Comparison of ENCODE assay signal across 16 cellular contexts in the genomic region with DNA sequence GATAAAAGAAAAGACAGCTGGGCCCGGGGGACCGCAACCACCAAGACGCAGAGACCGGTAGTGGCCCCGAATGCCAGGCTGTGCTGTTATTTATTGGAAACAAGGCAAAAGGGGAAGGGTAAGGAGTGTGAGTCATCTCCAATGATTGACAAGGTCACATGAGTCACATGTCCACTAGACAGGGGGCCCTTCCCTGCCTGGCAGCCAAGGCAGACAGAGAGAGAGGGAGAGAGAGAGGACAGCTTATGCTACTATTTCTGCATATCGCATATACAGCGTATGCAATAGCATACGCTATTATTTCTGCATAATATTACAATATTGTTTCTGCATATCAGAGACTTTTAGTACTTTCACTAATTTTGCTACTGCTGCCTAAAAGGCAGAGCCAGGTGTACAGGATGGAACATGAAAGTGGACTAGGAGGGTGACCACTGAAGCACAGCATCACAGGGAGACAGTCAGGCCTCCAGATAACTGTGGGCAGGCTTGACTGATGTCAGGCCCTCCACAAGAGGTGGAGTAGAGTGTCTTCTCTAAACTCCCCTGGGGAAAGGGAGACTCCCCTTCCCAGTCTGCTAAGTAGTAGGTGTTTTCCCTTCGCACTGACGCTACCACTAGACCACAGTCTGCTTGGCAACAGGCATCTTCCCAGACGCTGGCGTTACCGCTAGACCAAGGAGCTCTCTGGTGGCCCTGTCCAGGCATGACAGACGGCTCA. TPM values are rescaled to one million over a fixed set of nuclear protein-coding genes. Genes with fewer than 3 reads are reported as not detected.
A peak's percentile ranks its signal among the peaks of the same experiment; 100 is the strongest.
DNase-seq lines count a peak whose midpoint lies in the region; ATAC-seq and TF ChIP-seq lines count a peak whose summit lies in the region.
"Had no signal": no experiment of that assay in that cellular context is flagged by ENCODE, and none has a peak within 500 bp of the region (broad histone marks: within the 10 kb centered on the region; RNA-seq: fewer than 3 reads in every experiment).

No MANE protein-coding gene starts in this region.

- H3K27me3 Mint-ChIP-seq in natural killer cell (ENCODE audit: low read depth in 2 of 2), result no peaks in the 10 kb centered on the region
- H3K27me3 Mint-ChIP-seq: dendritic cell treated with granulocyte-macrophage colony-stimulating factor and Interleukin-4, amounts not matched to agents 40 ng/mL and 50 ng/mL, for 4 days had no signal

- no peaks in the 10 kb centered on the region for H3K9me3 Mint-ChIP-seq in natural killer cell

- peaks cover 14% of the 10 kb centered on the region for H3K36me3 Mint-ChIP-seq in natural killer cell

- H3K27ac ChIP-seq in SK-N-SH (ENCODE audit: low read depth in 2 of 2, low read length in 1 of 2) (no peak overlapping the region), hepatocyte (no peak overlapping the region)
- H3K27ac ChIP-seq: upper lobe of right lung had no signal

- H3K27me3 ChIP-seq in SK-N-SH (ENCODE audit: insufficient read depth), result no peaks in the 10 kb centered on the region
- no peaks in the 10 kb centered on the region for H3K27me3 ChIP-seq in hepatocyte
- H3K27me3 ChIP-seq: upper lobe of right lung had no signal

- H3K79me2 ChIP-seq in SK-N-SH (ENCODE audit: insufficient read depth) (no peaks in the 10 kb centered on the region), hepatocyte (no peaks in the 10 kb centered on the region)

- no peak for TF ChIP-seq CTCF in SK-N-SH (IDR thresholded peaks at IDR 0.05)
- no peak for TF ChIP-seq CTCF in natural killer cell (IDR thresholded peaks at IDR 0.05)
- no peak for TF ChIP-seq CTCF in hepatocyte (IDR thresholded peaks at IDR 0.05; ENCODE audit: poor library complexity)

- no peak for ATAC-seq in SK-N-SH treated with all-trans-retinoic acid at 6 μM for 48 hours
- peak; percentile 28 for ATAC-seq in GM19395 (IDR thresholded peaks at IDR 0.05; ENCODE audit: unreplicated experiment)
- ATAC-seq in natural killer cell, result no peak
- ATAC-seq: upper lobe of right lung had no signal

- H3K9me2 ChIP-seq in SK-N-SH (no peaks in the 10 kb centered on the region), hepatocyte (replicated peaks; ENCODE audit: insufficient read depth) (no peaks in the 10 kb centered on the region)

- H3K4me1 Mint-ChIP-seq in natural killer cell, result peaks cover 37 to 45% of the 10 kb centered on the region in 2 donors
- H3K4me1 Mint-ChIP-seq: nephron had no signal

- H3F3A ChIP-seq in SK-N-SH (replicated peaks; ENCODE audit: insufficient read depth), result peaks cover 3% of the 10 kb centered on the region

- H2AFZ ChIP-seq in SK-N-SH (ENCODE audit: low read depth) (no peak overlapping the region), hepatocyte (no peak overlapping the region)

- H3K4me1 ChIP-seq in SK-N-SH (ENCODE audit: control insufficient read depth in 1 of 2, insufficient read depth in 2 of 2, low read depth in 1 of 2, low read length in 1 of 2), result peaks cover 0 to 10% of the 10 kb centered on the region in 2 experiments; a peak in 2 of 4 replicates
- H3K4me1 ChIP-seq in hepatocyte (ENCODE audit: insufficient read depth), result no peaks in the 10 kb centered on the region

- H4K20me1 ChIP-seq in SK-N-SH (ENCODE audit: insufficient read depth) (no peaks in the 10 kb centered on the region), hepatocyte (ENCODE audit: insufficient read depth, poor library complexity, severe bottlenecking) (no peaks in the 10 kb centered on the region)

- peak overlapping the region; percentile 11 to 69 for H3K27ac Mint-ChIP-seq in natural killer cell
- H3K27ac Mint-ChIP-seq: dendritic cell treated with granulocyte-macrophage colony-stimulating factor and Interleukin-4, amounts not matched to agents 40 ng/mL and 50 ng/mL, for 4 days; nephron had no signal

- CTCF ChIA-PET in SK-N-SH (lab: Yijun Ruan, JAX), result interaction anchor here (0.7 to 0.9 kb wide), 2 partner anchors 8 to 144 kb away, joined by 3 to 4 read pairs; no protein-coding TSS in a partner anchor

- intact Hi-C loops in natural killer cell (cut with micrococcal nuclease), result no loop called here

- H3K36me3 ChIP-seq in SK-N-SH (replicated peaks in 1 of 2; ENCODE audit: control insufficient read depth in 1 of 2, insufficient read depth in 2 of 2, low read length in 1 of 2) (peaks cover 3 to 14% of the 10 kb centered on the region in 2 experiments), hepatocyte (replicated peaks; ENCODE audit: insufficient read depth, low read depth) (peaks cover 3% of the 10 kb centered on the region)
- H3K36me3 ChIP-seq: upper lobe of right lung had no signal

- no peak for TF ChIP-seq EP300 in SK-N-SH (IDR thresholded peaks at IDR 0.05; ENCODE audit: borderline replicate concordance in 1 of 2, low read depth in 1 of 2, low read length in 1 of 2)

- H3K9me3 ChIP-seq in SK-N-SH, result peaks cover 8% of the 10 kb centered on the region; the same call in 1 of the 2 replicates
- no peaks in the 10 kb centered on the region for H3K9me3 ChIP-seq in hepatocyte (ENCODE audit: low read depth)
- H3K9me3 ChIP-seq: upper lobe of right lung had no signal

- H3K4me3 Mint-ChIP-seq in natural killer cell, result no peak overlapping the region
- H3K4me3 Mint-ChIP-seq: dendritic cell treated with granulocyte-macrophage colony-stimulating factor and Interleukin-4, amounts not matched to agents 40 ng/mL and 50 ng/mL, for 4 days; nephron had no signal

- H3K9ac ChIP-seq in SK-N-SH, result no peak overlapping the region

- WGBS in SK-N-SH (ENCODE audit: low lambda C conversion rate), result 96% methylated on average over 14 of the region's 14 CpGs
- 97% methylated on average over 14 of the region's 14 CpGs for WGBS in hepatocyte (ENCODE audit: low lambda C conversion rate, missing lambda C conversion rate)

- H3K4me3 ChIP-seq in SK-N-SH (ENCODE audit: low read depth in 2 of 2, low read length in 1 of 2) (no peak overlapping the region), hepatocyte (no peak overlapping the region)
- H3K4me3 ChIP-seq: upper lobe of right lung had no signal

- POLR2A ChIA-PET in SK-N-SH (lab: Yijun Ruan, JAX), result no interaction called here

- no peak for TF ChIP-seq RAD21 in SK-N-SH (IDR thresholded peaks at IDR 0.05; ENCODE audit: low read length)

- H3K4me2 ChIP-seq in SK-N-SH, result no peak overlapping the region
- no peak overlapping the region for H3K4me2 ChIP-seq in hepatocyte

- no peak for DNase-seq in SK-N-SH
- DNase-seq in RKO (ENCODE audit: low spot score), result peak; percentile 15
- DNase-seq in natural killer cell, result no peak
- no peak for DNase-seq in T-helper 9 cell
- DNase-seq in SIG-M5 (lab: John Stamatoyannopoulos, UW), result no peak
- no peak for DNase-seq in hepatocyte (ENCODE audit: low spot score)
- DNase-seq: activated effector memory CD4-positive, alpha-beta T cell treated with anti-CD3 and anti-CD28 coated beads, Interleukin-2, amount 50 U/mL, for 16 hours; H7; hypothalamus; NCI-H2171 treated with DMSO at 0.1 percent for 48 hours; stimulated activated CD4-positive, alpha-beta T cell treated with anti-CD3 and anti-CD28 coated beads, Interleukin-4, amount 100 ng/mL, for 1 hour; upper lobe of right lung had no signal

TF ChIP-seq in SK-N-SH, 30 proteins besides CTCF, POLR2A, EP300 and RAD21:
- TF ChIP-seq SMC3 (IDR thresholded peaks at IDR 0.05; ENCODE audit: low read depth, low read length) (no peak), TEAD4 (IDR thresholded peaks at IDR 0.05; ENCODE audit: borderline replicate concordance, insufficient read depth) (no peak), GABPA (IDR thresholded peaks at IDR 0.05; ENCODE audit: low read depth) (no peak), GATA2 (CRISPR knock-in tag; IDR thresholded peaks at IDR 0.05) (no peak), YY1 (IDR thresholded peaks at IDR 0.05; ENCODE audit: low read depth) (no peak)
- TF ChIP-seq, protein P1, sequence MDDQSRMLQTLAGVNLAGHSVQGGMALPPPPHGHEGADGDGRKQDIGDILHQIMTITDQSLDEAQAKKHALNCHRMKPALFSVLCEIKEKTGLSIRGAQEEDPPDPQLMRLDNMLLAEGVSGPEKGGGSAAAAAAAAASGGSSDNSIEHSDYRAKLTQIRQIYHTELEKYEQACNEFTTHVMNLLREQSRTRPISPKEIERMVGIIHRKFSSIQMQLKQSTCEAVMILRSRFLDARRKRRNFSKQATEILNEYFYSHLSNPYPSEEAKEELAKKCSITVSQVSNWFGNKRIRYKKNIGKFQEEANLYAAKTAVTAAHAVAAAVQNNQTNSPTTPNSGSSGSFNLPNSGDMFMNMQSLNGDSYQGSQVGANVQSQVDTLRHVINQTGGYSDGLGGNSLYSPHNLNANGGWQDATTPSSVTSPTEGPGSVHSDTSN (IDR thresholded peaks at IDR 0.05), result 0 out of 2 replicates have a peak, but pooled peaks have one; percentile 9

TF ChIP-seq in SK-N-SH treated with all-trans-retinoic acid at 6 μM for 48 hours, 23 proteins besides CTCF, POLR2A, EP300 and RAD21:
- TF ChIP-seq TCF4 (CRISPR knock-in tag; IDR thresholded peaks at IDR 0.05; ENCODE audit: borderline replicate concordance) (no peak), SNAI2 (CRISPR knock-in tag; IDR thresholded peaks at IDR 0.05) (no peak), CSDC2 (CRISPR knock-in tag; IDR thresholded peaks at IDR 0.05) (no peak), ZC3H10 (CRISPR knock-in tag; IDR thresholded peaks at IDR 0.05) (no peak), GLIS3 (CRISPR knock-in tag; IDR thresholded peaks at IDR 0.05) (no peak), BACH2 (CRISPR knock-in tag; IDR thresholded peaks at IDR 0.05; ENCODE audit: borderline replicate concordance) (no peak)
- TF ChIP-seq, protein P2, sequence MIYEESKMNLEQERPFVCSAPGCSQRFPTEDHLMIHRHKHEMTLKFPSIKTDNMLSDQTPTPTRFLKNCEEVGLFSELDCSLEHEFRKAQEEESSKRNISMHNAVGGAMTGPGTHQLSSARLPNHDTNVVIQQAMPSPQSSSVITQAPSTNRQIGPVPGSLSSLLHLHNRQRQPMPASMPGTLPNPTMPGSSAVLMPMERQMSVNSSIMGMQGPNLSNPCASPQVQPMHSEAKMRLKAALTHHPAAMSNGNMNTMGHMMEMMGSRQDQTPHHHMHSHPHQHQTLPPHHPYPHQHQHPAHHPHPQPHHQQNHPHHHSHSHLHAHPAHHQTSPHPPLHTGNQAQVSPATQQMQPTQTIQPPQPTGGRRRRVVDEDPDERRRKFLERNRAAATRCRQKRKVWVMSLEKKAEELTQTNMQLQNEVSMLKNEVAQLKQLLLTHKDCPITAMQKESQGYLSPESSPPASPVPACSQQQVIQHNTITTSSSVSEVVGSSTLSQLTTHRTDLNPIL (CRISPR knock-in tag; IDR thresholded peaks at IDR 0.05; ENCODE audit: low read depth), result no peak

RNA-seq across cellular contexts. Expression of a gene that starts 50.3 kb away (rescaled TPM):
- polyA plus RNA-seq in SK-N-SH (2012; rRNA removed) (1.7 and 2.1 TPM in 2 replicates), hepatocyte (4.4 and 5.8 TPM in 2 replicates)
- polyA plus RNA-seq in SK-N-SH (2012; cell fraction: cytosol; rRNA removed), result 1.0 and 1.5 TPM in 2 replicates
- polyA plus RNA-seq in SK-N-SH (2012; cell fraction: nucleus; rRNA removed), result 2.6 and 5.5 TPM in 2 replicates
- total RNA-seq in natural killer cell (10 to 100 TPM; 24.0 to 30.6 (median 30.0) TPM), hepatocyte (6.5 and 7.9 TPM in 2 replicates)
